8 cellular contexts compared by ENCODE assay signal in genomic region chr19:32674959-32675719, GRCh38. TPM values are rescaled to one million over a fixed set of nuclear protein-coding genes. Genes with fewer than 3 reads are reported as not detected.
A peak's percentile ranks its signal among the peaks of the same experiment; 100 is the strongest.
DNase-seq lines count a peak whose midpoint lies in the region; ATAC-seq and TF ChIP-seq lines count a peak whose summit lies in the region.

Gene ANKRD27, minus strand, starts transcription at chr19:32675180. Its CDS starts 16,165 bp downstream, at chr19:32659015.

- BruUV-seq in Caco-2 (replicated peaks; lab: Mats Ljungman, UMichigan) = no TSS peak

- ATAC-seq in GM21381 (IDR thresholded peaks at IDR 0.05; ENCODE audit: unreplicated experiment) = peak; percentile 96
- peak; percentile 97 for ATAC-seq in activated CD8-positive, alpha-beta memory T cell treated with anti-CD3 and anti-CD28 coated beads, Interleukin-2, amount 10 ng/mL, durations not matched to agents 7 days and 5 days

- DNase-seq in Caco-2 (peak; percentile 98 to 99), HUDEP-2 (lab: John Stamatoyannopoulos, UW; ENCODE audit: unreplicated experiment in 76 of 76) (peak in 75 of 76 experiments; percentile 76 to 100 (median 99)), NT2/D1 (ENCODE audit: low read depth, low spot score) (peak; percentile 90), endodermal cell (peak; percentile 99), mesenteric fat pad (ENCODE audit: low spot score) (peak; percentile 99)
- DNase-seq in activated CD8-positive, alpha-beta memory T cell treated with anti-CD3 and anti-CD28 coated beads, Interleukin-2, amount 10 ng/mL, durations not matched to agents 7 days and 5 days = peak; percentile 98
- peak; percentile 96 for DNase-seq in stimulated activated CD8-positive, alpha-beta memory T cell treated with anti-CD3 and anti-CD28 coated beads, Interleukin-15, amount 100 ng/mL, for 24 hours (ENCODE audit: low read depth)

- no peaks in the 10 kb centered on the region for H3K27me3 ChIP-seq in Caco-2 (replicated peaks; ENCODE audit: control insufficient read depth, insufficient read depth, low read length)
- peaks cover 35% of the 10 kb centered on the region for H3K27me3 ChIP-seq in NT2/D1 (ENCODE audit: insufficient read depth, insufficient read length)
- peaks cover 40% of the 10 kb centered on the region for H3K27me3 ChIP-seq in endodermal cell (ENCODE audit: control insufficient read depth, insufficient read depth, low read length, poor library complexity, severe bottlenecking)

- H3K36me3 Mint-ChIP-seq in Caco-2 (ENCODE audit: insufficient read depth, unreplicated experiment) = peaks cover 18% of the 10 kb centered on the region
- peaks cover 4% of the 10 kb centered on the region for H3K36me3 Mint-ChIP-seq in activated CD8-positive, alpha-beta memory T cell treated with anti-CD3 and anti-CD28 coated beads, Interleukin-2, amount 10 ng/mL, durations not matched to agents 7 days and 5 days
- H3K36me3 Mint-ChIP-seq in endodermal cell (ENCODE audit: low read depth) = peaks cover 5% of the 10 kb centered on the region

- 0 to 7% methylated on average over 5 to 71 of the region's 71 CpGs for WGBS in endodermal cell (ENCODE audit: insufficient coverage in 1 of 2, insufficient read length in 1 of 2), 2 experiments

- H3K27ac ChIP-seq in endodermal cell (ENCODE audit: low read depth, low read length) = no peak within 1 kb of the TSS

- peak within 1 kb of the TSS; percentile 75 for H3K27ac Mint-ChIP-seq in Caco-2 (ENCODE audit: unreplicated experiment)
- H3K27ac Mint-ChIP-seq in activated CD8-positive, alpha-beta memory T cell treated with anti-CD3 and anti-CD28 coated beads, Interleukin-2, amount 10 ng/mL, durations not matched to agents 7 days and 5 days = peak within 1 kb of the TSS; percentile 84
- peak within 1 kb of the TSS; percentile 83 for H3K27ac Mint-ChIP-seq in endodermal cell

- 0 out of 2 replicates have a peak, but pooled peaks cover 2% of the 10 kb centered on the region for H3K36me3 ChIP-seq in Caco-2 (ENCODE audit: control insufficient read depth, insufficient read depth, low read length)
- peaks cover 8% of the 10 kb centered on the region for H3K36me3 ChIP-seq in NT2/D1 (ENCODE audit: insufficient read depth, insufficient read length, low read length)
- no peaks in the 10 kb centered on the region for H3K36me3 ChIP-seq in endodermal cell (ENCODE audit: control insufficient read depth, insufficient read depth, low read length)

- H3K4me1 Mint-ChIP-seq in Caco-2 (ENCODE audit: low read depth, unreplicated experiment) = peaks cover 32% of the 10 kb centered on the region
- peaks cover 36% of the 10 kb centered on the region for H3K4me1 Mint-ChIP-seq in activated CD8-positive, alpha-beta memory T cell treated with anti-CD3 and anti-CD28 coated beads, Interleukin-2, amount 10 ng/mL, durations not matched to agents 7 days and 5 days
- H3K4me1 Mint-ChIP-seq in endodermal cell = peaks cover 21% of the 10 kb centered on the region

- H3K9ac ChIP-seq in NT2/D1 (ENCODE audit: insufficient read length, low read depth) (peak within 1 kb of the TSS; percentile 75), endodermal cell (ENCODE audit: extremely low read depth, low read length, poor library complexity, severe bottlenecking) (peak within 1 kb of the TSS; percentile 38)

- H3K4me3 ChIP-seq in Caco-2 (ENCODE audit: low read depth, low read length) (peak within 1 kb of the TSS; percentile 90), NT2/D1 (ENCODE audit: insufficient read length, low read depth) (peak within 1 kb of the TSS; percentile 68), endodermal cell (ENCODE audit: low read length) (peak within 1 kb of the TSS; percentile 90)

- H3K27me3 Mint-ChIP-seq in Caco-2 (ENCODE audit: insufficient read depth, unreplicated experiment) (no peaks in the 10 kb centered on the region), endodermal cell (ENCODE audit: insufficient read depth) (peaks cover 44% of the 10 kb centered on the region)
- peaks cover 18% of the 10 kb centered on the region for H3K27me3 Mint-ChIP-seq in activated CD8-positive, alpha-beta memory T cell treated with anti-CD3 and anti-CD28 coated beads, Interleukin-2, amount 10 ng/mL, durations not matched to agents 7 days and 5 days

- no peaks in the 10 kb centered on the region for H3K9me3 ChIP-seq in Caco-2
- H3K9me3 ChIP-seq in NT2/D1 (ENCODE audit: insufficient read depth, low read length) = no peaks in the 10 kb centered on the region
- H3K9me3 ChIP-seq in endodermal cell (ENCODE audit: control insufficient read depth, low read length) = no peaks in the 10 kb centered on the region

- H3K4me3 Mint-ChIP-seq in Caco-2 (ENCODE audit: unreplicated experiment) = peak within 1 kb of the TSS; percentile 90
- peak within 1 kb of the TSS; percentile 82 for H3K4me3 Mint-ChIP-seq in activated CD8-positive, alpha-beta memory T cell treated with anti-CD3 and anti-CD28 coated beads, Interleukin-2, amount 10 ng/mL, durations not matched to agents 7 days and 5 days
- H3K4me3 Mint-ChIP-seq in endodermal cell = peak within 1 kb of the TSS; percentile 79

- intact Hi-C loops in Caco-2 (cut with micrococcal nuclease; ENCODE audit: unreplicated experiment) = loop anchor here (1.0 to 10.0 kb wide), 3 partner anchors 16 to 270 kb away; partner anchors contain the start of genes DPY19L3 and NUDT19

- POLR2A ChIA-PET in Caco-2 (lab: Charles Lee) = interaction anchor here (1.5 kb wide), 1 partner anchor 16 kb away, joined by 5 read pairs; the partner anchor contains the start of gene NUDT19

- H3K4me1 ChIP-seq in Caco-2 = peaks cover 15% of the 10 kb centered on the region
- peaks cover 5% of the 10 kb centered on the region for H3K4me1 ChIP-seq in NT2/D1 (ENCODE audit: insufficient read depth, insufficient read length)
- H3K4me1 ChIP-seq in endodermal cell (ENCODE audit: control insufficient read depth, insufficient read depth, low read length) = peaks cover 3% of the 10 kb centered on the region

- no peak for TF ChIP-seq CTCF in Caco-2 (IDR thresholded peaks at IDR 0.05; ENCODE audit: insufficient read depth in 1 of 2, low read depth in 1 of 2, low read length in 1 of 2, severe bottlenecking in 1 of 2, unreplicated experiment in 1 of 2)
- peak; percentile 0 for TF ChIP-seq CTCF in endodermal cell (conservative IDR thresholded peaks at IDR 0.05)

- H3K9me3 Mint-ChIP-seq in Caco-2 (ENCODE audit: unreplicated experiment) = no peaks in the 10 kb centered on the region
- H3K9me3 Mint-ChIP-seq in activated CD8-positive, alpha-beta memory T cell treated with anti-CD3 and anti-CD28 coated beads, Interleukin-2, amount 10 ng/mL, durations not matched to agents 7 days and 5 days (ENCODE audit: low read depth) = no peaks in the 10 kb centered on the region
- no peaks in the 10 kb centered on the region for H3K9me3 Mint-ChIP-seq in endodermal cell

- CTCF ChIA-PET in Caco-2 (lab: Charles Lee) = no interaction called here
- CTCF ChIA-PET in activated CD8-positive, alpha-beta memory T cell treated with anti-CD3 and anti-CD28 coated beads, Interleukin-2, amount 10 ng/mL, durations not matched to agents 7 days and 5 days (lab: Charles Lee) = interaction anchor here (1.0 to 2.2 kb wide), 5 partner anchors 10 to 444 kb away, joined by 3 to 9 read pairs (median 4); no protein-coding TSS in a partner anchor

RNA-seq across cellular contexts. Expression of gene ANKRD27, which starts in this region (rescaled TPM):
- total RNA-seq in Caco-2 (2022) (53.9 and 54.3 TPM in 2 replicates), endodermal cell (10 to 100 TPM; 35.1 to 35.9 TPM), mesenteric fat pad (34.3 TPM)
- 10 to 100 TPM; 40.3 to 41.7 TPM for total RNA-seq in activated CD8-positive, alpha-beta memory T cell treated with anti-CD3 and anti-CD28 coated beads, Interleukin-2, amount 10 ng/mL, durations not matched to agents 7 days and 5 days
- 22.0 TPM for polyA plus RNA-seq in endodermal cell (2013, experiment 1 of 2)
- 20.3 TPM for polyA plus RNA-seq in endodermal cell (2013, experiment 2 of 2)
